ENCODE assay signal across 16 cellular contexts in genomic region chr21:34913786-34914185, GRCh38.
"Had no signal": no experiment of that assay in that cellular context is flagged by ENCODE, and none has a peak within 500 bp of the region (broad histone marks: within the 10 kb centered on the region; RNA-seq: fewer than 3 reads in every experiment).

No MANE protein-coding gene starts in this region.

- H3K27me3 Mint-ChIP-seq: activated CD8-positive, alpha-beta T cell treated with anti-CD3 and anti-CD28 coated beads for 36 hours; stimulated activated memory B cell treated with anti-CD40 and anti-IgM and Interleukin-4, amounts not matched to agents 10 μg/mL and 1 μg/mL and 100 μg/mL, for 72 hours had no signal

- H3K9me3 Mint-ChIP-seq: activated CD8-positive, alpha-beta T cell treated with anti-CD3 and anti-CD28 coated beads for 36 hours; activated naive CD4-positive, alpha-beta T cell treated with anti-CD3 and anti-CD28 coated beads for 36 hours; immature natural killer cell; stimulated activated memory B cell treated with anti-CD40 and anti-IgM and Interleukin-4, amounts not matched to agents 10 μg/mL and 1 μg/mL and 100 μg/mL, for 72 hours had no signal

- ATAC-seq: activated CD8-positive, alpha-beta T cell treated with anti-CD3 and anti-CD28 coated beads for 36 hours; left cardiac atrium; stimulated activated memory B cell treated with anti-CD40 and anti-IgM and Interleukin-4, amounts not matched to agents 10 μg/mL and 1 μg/mL and 100 μg/mL, for 72 hours had no signal

- H3K4me2 ChIP-seq: smooth muscle cell had no signal

- H3K4me1 ChIP-seq: adrenal gland, tibial artery, uterus had no signal

- H3K9me3 ChIP-seq: adrenal gland, lower lobe of right lung, tibial artery, uterus had no signal

- H3K4me3 Mint-ChIP-seq: activated CD8-positive, alpha-beta T cell treated with anti-CD3 and anti-CD28 coated beads for 36 hours; activated naive CD4-positive, alpha-beta T cell treated with anti-CD3 and anti-CD28 coated beads for 36 hours; immature natural killer cell; stimulated activated memory B cell treated with anti-CD40 and anti-IgM and Interleukin-4, amounts not matched to agents 10 μg/mL and 1 μg/mL and 100 μg/mL, for 72 hours had no signal

- H3K27me3 ChIP-seq: uterus had no signal

- H3K36me3 ChIP-seq: adrenal gland, lower lobe of right lung, tibial artery, uterus had no signal

- H3K27ac Mint-ChIP-seq: activated CD8-positive, alpha-beta T cell treated with anti-CD3 and anti-CD28 coated beads for 36 hours; activated naive CD4-positive, alpha-beta T cell treated with anti-CD3 and anti-CD28 coated beads for 36 hours; immature natural killer cell; stimulated activated memory B cell treated with anti-CD40 and anti-IgM and Interleukin-4, amounts not matched to agents 10 μg/mL and 1 μg/mL and 100 μg/mL, for 72 hours had no signal

- DNase-seq: activated CD4-positive, alpha-beta T cell treated with anti-CD3 and anti-CD28 coated beads for 4 hours; activated CD8-positive, alpha-beta T cell treated with anti-CD3 and anti-CD28 coated beads for 36 hours; activated naive CD4-positive, alpha-beta T cell treated with anti-CD3 and anti-CD28 coated beads for 36 hours; adrenal gland; caudate nucleus; effector CD8-positive, alpha-beta T cell; glutamatergic neuron; immature natural killer cell; left cardiac atrium; lower lobe of right lung; midbrain; tibial artery; uterus had no signal

- H3K4me3 ChIP-seq: adrenal gland, coronary artery, lower lobe of right lung, smooth muscle cell, tibial artery, uterus had no signal

- H3K27ac ChIP-seq: adrenal gland, coronary artery, lower lobe of right lung, tibial artery, uterus had no signal
